9 cellular contexts compared by ENCODE assay signal in the genomic region with DNA sequence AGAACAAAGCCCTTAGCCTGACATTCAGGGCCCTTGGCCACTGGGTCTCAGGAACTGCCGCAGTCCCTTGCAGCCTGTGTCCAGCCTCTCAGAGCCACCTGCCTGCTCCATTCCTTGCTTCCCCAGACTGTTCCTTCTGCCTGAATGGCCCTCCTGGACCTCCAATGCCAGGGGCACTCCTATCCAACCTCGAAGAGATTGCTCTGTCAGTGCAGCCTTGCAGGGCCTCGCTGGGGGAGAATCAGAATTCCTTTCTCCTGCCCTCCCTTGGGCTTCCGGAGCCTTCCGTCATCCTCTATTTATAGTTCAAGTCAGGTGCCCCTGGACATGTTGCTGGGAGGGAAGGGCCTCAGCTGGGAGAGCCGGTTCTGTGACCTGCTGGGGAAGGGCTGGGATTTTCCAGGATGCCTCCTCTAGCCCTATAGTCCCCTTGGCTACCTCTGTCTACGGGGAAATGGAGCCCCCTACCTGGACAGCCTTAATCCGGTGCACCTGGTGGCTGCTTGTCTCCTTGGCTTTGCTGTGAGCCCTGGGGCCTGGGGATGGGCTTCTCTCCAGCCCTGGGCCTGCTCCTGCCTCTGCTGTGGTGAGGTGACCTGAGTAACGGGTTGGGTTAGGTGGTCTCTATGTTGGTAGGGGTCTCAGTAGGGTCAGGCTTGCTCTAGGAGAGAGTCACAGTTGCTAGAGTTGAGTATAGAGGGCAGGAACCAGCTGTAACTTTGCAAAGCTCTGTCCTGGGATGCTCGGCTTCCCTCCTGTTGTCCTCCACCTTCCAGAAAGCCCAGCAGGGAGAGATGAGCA. TPM values are rescaled to one million over a fixed set of nuclear protein-coding genes. Genes with fewer than 3 reads are reported as not detected.
DNase-seq lines count a peak whose midpoint lies in the region; TF ChIP-seq lines count a peak whose summit lies in the region.
"Had no signal": no experiment of that assay in that cellular context is flagged by ENCODE, and none has a peak within 500 bp of the region (broad histone marks: within the 10 kb centered on the region; RNA-seq: fewer than 3 reads in every experiment).

No MANE protein-coding gene starts in this region.

- H3K9me3 ChIP-seq in esophagus squamous epithelium, result no peaks in the 10 kb centered on the region

- H3K4me1 ChIP-seq in esophagus squamous epithelium, result peaks cover 8 to 23% (median 12%) of the 10 kb centered on the region in 3 donors

- TF ChIP-seq CTCF in choroid plexus epithelial cell (conservative IDR thresholded peaks at IDR 0.05; ENCODE audit: low read depth, low read length) (no peak), esophagus squamous epithelium (IDR thresholded peaks at IDR 0.05) (peak in 1 of 6 experiments; percentile 23)

- intact Hi-C loops in esophagus squamous epithelium (cut with DNase I), result no loop called here

- 30 to 54% methylated on average over 5 to 10 of the region's 10 CpGs for whole genome bisulfite sequencing in esophagus squamous epithelium, 2 donors

- H3K27me3 ChIP-seq in esophagus squamous epithelium, result peaks cover 0 to 13% (median 0%) of the 10 kb centered on the region in 4 donors

- no peak overlapping the region for H3K4me3 ChIP-seq in choroid plexus epithelial cell (ENCODE audit: low read depth, low read length)
- no peak overlapping the region for H3K4me3 ChIP-seq in esophagus squamous epithelium

- peak; percentile 59 for DNase-seq in SIG-M5 treated with dmso at 0.1 percent for 504 hours (lab: John Stamatoyannopoulos, UW; ENCODE audit: unreplicated experiment)
- DNase-seq in SIG-M5 (lab: John Stamatoyannopoulos, UW), result no peak
- peak; percentile 64 for DNase-seq in choroid plexus epithelial cell (ENCODE audit: low read depth)
- DNase-seq in left kidney (ENCODE audit: low read depth, low spot score), result peak; percentile 90
- no peak for DNase-seq in esophagus squamous epithelium (lab: John Stamatoyannopoulos, UW)
- no peak for DNase-seq in NCI-H1436 treated with DMSO at 0.1 percent for 48 hours (lab: John Stamatoyannopoulos, UW)
- DNase-seq in activated CD8-positive, alpha-beta memory T cell treated with anti-CD3 and anti-CD28 coated beads, Interleukin-2, amount 50 U/mL, for 4 hours, result no peak
- no peak for DNase-seq in central memory CD4-positive, alpha-beta T cell
- DNase-seq: OCI-M1 had no signal

- H3K36me3 ChIP-seq in esophagus squamous epithelium, result no peaks in the 10 kb centered on the region

- TF ChIP-seq POLR2A in esophagus squamous epithelium (IDR thresholded peaks at IDR 0.05), result no peak

- H3K27ac ChIP-seq in esophagus squamous epithelium, result peak overlapping the region in 1 of 4 donors; percentile 4

RNA-seq across cellular contexts. Expression of a gene that starts 45.9 kb away (rescaled TPM):
- 1 to 10 TPM; 1.6 to 2.9 (median 1.9) TPM for total RNA-seq in esophagus squamous epithelium

RNA-seq across cellular contexts. Expression of a gene that starts 53.4 kb away (rescaled TPM):
- 1 to 10 TPM; 1.7 to 6.9 (median 2.9) TPM for total RNA-seq in esophagus squamous epithelium

Comparison
In these comparisons a context has a peak if more than half of its experiments do, and no peak if none do; other contexts are left out.
1. DNase-seq: peak in SIG-M5 treated with dmso at 0.1 percent for 504 hours (single experiment), choroid plexus epithelial cell (single experiment) and left kidney (single experiment); none in SIG-M5 (single experiment), esophagus squamous epithelium (single experiment), NCI-H1436 treated with DMSO at 0.1 percent for 48 hours (single experiment), activated CD8-positive, alpha-beta memory T cell treated with anti-CD3 and anti-CD28 coated beads, Interleukin-2, amount 50 U/mL, for 4 hours (single experiment) and central memory CD4-positive, alpha-beta T cell (single experiment).